18 cellular contexts compared by ENCODE assay signal in genomic region chr11:67608486-67608885, GRCh38. TPM values are rescaled to one million over a fixed set of nuclear protein-coding genes. Genes with fewer than 3 reads are reported as not detected.
DNase-seq lines count a peak whose midpoint lies in the region; ATAC-seq and TF ChIP-seq lines count a peak whose summit lies in the region.
"Had no signal": no experiment of that assay in that cellular context is flagged by ENCODE, and none has a peak within 500 bp of the region (broad histone marks: within the 10 kb centered on the region; RNA-seq: fewer than 3 reads in every experiment).

No MANE protein-coding gene starts in this region.

- peak overlapping the region; percentile 87 for H3K4me3 Mint-ChIP-seq in activated naive CD4-positive, alpha-beta T cell treated with anti-CD3 and anti-CD28 coated beads, Interleukin-2, amount 10 ng/mL, durations not matched to agents 7 days and 5 days
- H3K4me3 Mint-ChIP-seq in central memory CD8-positive, alpha-beta T cell, result peak overlapping the region; percentile 80
- H3K4me3 Mint-ChIP-seq in stimulated activated effector memory CD8-positive, alpha-beta T cell treated with anti-CD3 and anti-CD28 coated beads, Interleukin-12 subunit alpha, Interleukin-12 subunit beta, amount 100 ng/mL, for 72 hours, result peak overlapping the region; percentile 85

- H3K4me2 ChIP-seq in OCI-LY7 (ENCODE audit: low read length), result peak overlapping the region; percentile 99

- DNase-seq in activated naive CD4-positive, alpha-beta T cell treated with anti-CD3 and anti-CD28 coated beads, Interleukin-2, amount 10 ng/mL, durations not matched to agents 7 days and 5 days, result peak; percentile 19
- DNase-seq in activated naive CD4-positive, alpha-beta T cell treated with anti-CD3 and anti-CD28 coated beads, Interleukin-2, amount 50 U/mL, for 16 hours, result no peak
- no peak for DNase-seq in OCI-LY7 (ENCODE audit: low spot score)
- DNase-seq in central memory CD8-positive, alpha-beta T cell (ENCODE audit: low spot score in 2 of 2), result no peak
- no peak for DNase-seq in stimulated activated effector memory CD8-positive, alpha-beta T cell treated with anti-CD3 and anti-CD28 coated beads, Interleukin-12 subunit alpha, Interleukin-12 subunit beta, amount 100 ng/mL, for 72 hours (ENCODE audit: low spot score in 2 of 2)
- DNase-seq in DMS153 treated with DMSO at 0.1 percent for 48 hours (lab: John Stamatoyannopoulos, UW; ENCODE audit: unreplicated experiment), result no peak
- DNase-seq: activated CD4-positive, alpha-beta T cell treated with anti-CD3 and anti-CD28 coated beads for 4 hours; activated naive CD8-positive, alpha-beta T cell treated with anti-CD3 and anti-CD28 coated beads, Interleukin-2, amount 10 ng/mL, durations not matched to agents 7 days and 5 days; DMS79; foreskin keratinocyte; lower lobe of right lung; RPMI8226; stimulated activated naive CD4-positive, alpha-beta T cell treated with Interleukin-2 at 50 U/mL for 16 hours had no signal

- POLR2A ChIA-PET in OCI-LY7 (lab: Charles Lee), result interaction anchor here (0.8 to 0.9 kb wide), 2 partner anchors 9 to 21 kb away, joined by 3 read pairs; partner anchors contain the start of gene NUDT8

- no peaks in the 10 kb centered on the region for H3K9me3 Mint-ChIP-seq in activated naive CD4-positive, alpha-beta T cell treated with anti-CD3 and anti-CD28 coated beads, Interleukin-2, amount 10 ng/mL, durations not matched to agents 7 days and 5 days
- H3K9me3 Mint-ChIP-seq in central memory CD8-positive, alpha-beta T cell, result no peaks in the 10 kb centered on the region
- no peaks in the 10 kb centered on the region for H3K9me3 Mint-ChIP-seq in stimulated activated effector memory CD8-positive, alpha-beta T cell treated with anti-CD3 and anti-CD28 coated beads, Interleukin-12 subunit alpha, Interleukin-12 subunit beta, amount 100 ng/mL, for 72 hours
- H3K9me3 Mint-ChIP-seq: activated naive CD8-positive, alpha-beta T cell treated with anti-CD3 and anti-CD28 coated beads, Interleukin-2, amount 10 ng/mL, durations not matched to agents 7 days and 5 days had no signal

- CTCF ChIA-PET in activated naive CD4-positive, alpha-beta T cell treated with anti-CD3 and anti-CD28 coated beads, Interleukin-2, amount 10 ng/mL, durations not matched to agents 7 days and 5 days (lab: Charles Lee), result interaction anchor here (0.8 kb wide), 1 partner anchor 22 kb away, joined by 3 read pairs; no protein-coding TSS in a partner anchor
- CTCF ChIA-PET in OCI-LY7 (lab: Charles Lee; ENCODE audit: unreplicated experiment), result no interaction called here

- no peaks in the 10 kb centered on the region; the same call in 1 of the 2 replicates for H4K20me1 ChIP-seq in OCI-LY7 (ENCODE audit: insufficient read depth, low read length)

- H3K36me3 ChIP-seq in OCI-LY7 (ENCODE audit: insufficient read depth, low read length), result peaks cover 54% of the 10 kb centered on the region

- no peak for ATAC-seq in central memory CD8-positive, alpha-beta T cell (replicated peaks; ENCODE audit: extremely low read depth, poor library complexity, severe bottlenecking)
- ATAC-seq in stimulated activated effector memory CD8-positive, alpha-beta T cell treated with anti-CD3 and anti-CD28 coated beads, Interleukin-12 subunit alpha, Interleukin-12 subunit beta, amount 100 ng/mL, for 72 hours, result no peak
- no peak for ATAC-seq in HG03432 (IDR thresholded peaks at IDR 0.05; ENCODE audit: unreplicated experiment)
- ATAC-seq in GM21447 (IDR thresholded peaks at IDR 0.05; ENCODE audit: unreplicated experiment), result no peak
- ATAC-seq: foreskin keratinocyte, lower lobe of right lung had no signal

- H3K27me3 Mint-ChIP-seq in activated naive CD4-positive, alpha-beta T cell treated with anti-CD3 and anti-CD28 coated beads, Interleukin-2, amount 10 ng/mL, durations not matched to agents 7 days and 5 days, result no peaks in the 10 kb centered on the region
- H3K27me3 Mint-ChIP-seq in central memory CD8-positive, alpha-beta T cell, result peaks cover 8% of the 10 kb centered on the region
- H3K27me3 Mint-ChIP-seq: activated naive CD8-positive, alpha-beta T cell treated with anti-CD3 and anti-CD28 coated beads, Interleukin-2, amount 10 ng/mL, durations not matched to agents 7 days and 5 days had no signal

- no peaks in the 10 kb centered on the region for H3K9me2 ChIP-seq in OCI-LY7 (ENCODE audit: insufficient read depth, low read length)

- H3K27ac Mint-ChIP-seq in activated naive CD4-positive, alpha-beta T cell treated with anti-CD3 and anti-CD28 coated beads, Interleukin-2, amount 10 ng/mL, durations not matched to agents 7 days and 5 days, result peak overlapping the region; percentile 73
- no peak overlapping the region for H3K27ac Mint-ChIP-seq in central memory CD8-positive, alpha-beta T cell (ENCODE audit: low read depth)
- H3K27ac Mint-ChIP-seq in stimulated activated effector memory CD8-positive, alpha-beta T cell treated with anti-CD3 and anti-CD28 coated beads, Interleukin-12 subunit alpha, Interleukin-12 subunit beta, amount 100 ng/mL, for 72 hours, result no peak overlapping the region

- peaks cover 30% of the 10 kb centered on the region for H3K4me1 ChIP-seq in OCI-LY7 (ENCODE audit: insufficient read depth, low read length, poor library complexity, severe bottlenecking)
- H3K4me1 ChIP-seq: foreskin keratinocyte had no signal

- H3K4me3 ChIP-seq in OCI-LY7 (ENCODE audit: low read depth, low read length, poor library complexity, severe bottlenecking), result peak overlapping the region; percentile 98

- no peak overlapping the region for H3K27ac ChIP-seq in OCI-LY7 (ENCODE audit: low read depth, low read length, poor library complexity, severe bottlenecking)
- H3K27ac ChIP-seq: foreskin keratinocyte, lower lobe of right lung, neutrophil had no signal

- no peaks in the 10 kb centered on the region for H3K9me3 ChIP-seq in OCI-LY7 (ENCODE audit: low read length)
- H3K9me3 ChIP-seq: lower lobe of right lung, neutrophil had no signal

- peaks cover 30% of the 10 kb centered on the region for H3K4me1 Mint-ChIP-seq in activated naive CD4-positive, alpha-beta T cell treated with anti-CD3 and anti-CD28 coated beads, Interleukin-2, amount 10 ng/mL, durations not matched to agents 7 days and 5 days
- H3K4me1 Mint-ChIP-seq in central memory CD8-positive, alpha-beta T cell, result peaks cover 2% of the 10 kb centered on the region
- peaks cover 42% of the 10 kb centered on the region for H3K4me1 Mint-ChIP-seq in stimulated activated effector memory CD8-positive, alpha-beta T cell treated with anti-CD3 and anti-CD28 coated beads, Interleukin-12 subunit alpha, Interleukin-12 subunit beta, amount 100 ng/mL, for 72 hours

- H3K36me3 Mint-ChIP-seq in activated naive CD4-positive, alpha-beta T cell treated with anti-CD3 and anti-CD28 coated beads, Interleukin-2, amount 10 ng/mL, durations not matched to agents 7 days and 5 days, result peaks cover 23% of the 10 kb centered on the region
- peaks cover 22% of the 10 kb centered on the region for H3K36me3 Mint-ChIP-seq in central memory CD8-positive, alpha-beta T cell (ENCODE audit: insufficient read depth)
- peaks cover 54% of the 10 kb centered on the region for H3K36me3 Mint-ChIP-seq in stimulated activated effector memory CD8-positive, alpha-beta T cell treated with anti-CD3 and anti-CD28 coated beads, Interleukin-12 subunit alpha, Interleukin-12 subunit beta, amount 100 ng/mL, for 72 hours

- intact Hi-C loops in OCI-LY7 (cut with micrococcal nuclease; ENCODE audit: unreplicated experiment), result no loop called here

- no peak overlapping the region for H2AFZ ChIP-seq in OCI-LY7 (ENCODE audit: low read length)

- peaks cover 17% of the 10 kb centered on the region for H3K79me2 ChIP-seq in OCI-LY7 (ENCODE audit: insufficient read depth, low read depth, low read length)

- BruUV-seq in OCI-LY7 (replicated peaks; lab: Mats Ljungman, UMichigan), result no TSS peak

- no peak for TF ChIP-seq CTCF in OCI-LY7 (conservative IDR thresholded peaks at IDR 0.05; ENCODE audit: low read length)

RNA-seq across cellular contexts. Expression of gene NDUFV1, which starts 1.8 kb away (rescaled TPM):
- total RNA-seq in OCI-LY7 (2014; rRNA removed; shearing (Covaris generic)), result 257 and 283 TPM in 2 replicates
- total RNA-seq in OCI-LY7 (2022), result 294 and 335 TPM in 2 replicates

RNA-seq across cellular contexts. Expression of gene NUDT8, which starts 21.3 kb away (rescaled TPM):
- 14.4 and 20.4 TPM in 2 replicates for total RNA-seq in OCI-LY7 (2014; rRNA removed; shearing (Covaris generic))
- 31.7 and 35.4 TPM in 2 replicates for total RNA-seq in OCI-LY7 (2022)

RNA-seq across cellular contexts. Expression of gene GSTP1, which starts 24.9 kb away (rescaled TPM):
- 1,251 and 1,604 TPM in 2 replicates for total RNA-seq in OCI-LY7 (2014; rRNA removed; shearing (Covaris generic))
- 1,017 and 1,139 TPM in 2 replicates for total RNA-seq in OCI-LY7 (2022)

RNA-seq across cellular contexts. Expression of gene TBX10, which starts 31.1 kb away (rescaled TPM):
- total RNA-seq in OCI-LY7 (2014; rRNA removed; shearing (Covaris generic)), result 2.4 and 4.3 TPM in 2 replicates
- total RNA-seq in OCI-LY7 (2022), result 5.3 and 5.7 TPM in 2 replicates
- total RNA-seq: activated naive CD8-positive, alpha-beta T cell treated with anti-CD3 and anti-CD28 coated beads, Interleukin-2, amount 10 ng/mL, durations not matched to agents 7 days and 5 days; foreskin keratinocyte; H4; lower lobe of right lung; T-helper 2 cell treated with Interferon-gamma antibody and Interleukin-4, amounts not matched to agents 100 ng/mL and 5 ng/mL, for 36 hours had no signal

RNA-seq across cellular contexts. Expression of gene ACY3, which starts 42.0 kb away (rescaled TPM):
- total RNA-seq in OCI-LY7 (2014; rRNA removed; shearing (Covaris generic)), result 17.1 and 25.6 TPM in 2 replicates
- 45.1 and 54.4 TPM in 2 replicates for total RNA-seq in OCI-LY7 (2022)
- total RNA-seq: foreskin keratinocyte, lower lobe of right lung had no signal
